15 cellular contexts compared by ENCODE assay signal in the genomic region with DNA sequence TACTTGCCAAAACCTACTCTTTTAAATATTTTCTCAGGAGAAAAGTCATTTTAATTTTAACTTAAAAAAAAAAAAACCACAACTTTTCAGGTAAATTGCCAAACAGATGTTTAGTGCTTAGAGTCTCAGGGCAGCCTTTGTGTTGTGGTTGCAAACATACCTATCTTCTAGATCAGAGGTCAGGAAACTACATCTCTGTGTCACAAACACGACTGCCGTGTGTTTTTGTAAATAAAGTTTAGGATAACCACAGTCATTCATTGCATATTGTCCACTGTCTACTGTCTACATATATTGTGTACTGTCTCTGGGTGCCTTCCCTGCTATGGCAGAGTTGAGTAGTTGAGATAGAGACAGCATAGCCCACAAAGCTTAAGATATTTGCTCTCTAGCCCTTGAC. TPM values are rescaled to one million over a fixed set of nuclear protein-coding genes. Genes with fewer than 3 reads are reported as not detected.
DNase-seq lines count a peak whose midpoint lies in the region; ATAC-seq and TF ChIP-seq lines count a peak whose summit lies in the region.
"Had no signal": no experiment of that assay in that cellular context is flagged by ENCODE, and none has a peak within 500 bp of the region (broad histone marks: within the 10 kb centered on the region; RNA-seq: fewer than 3 reads in every experiment).

No MANE protein-coding gene starts in this region.

- DNase-seq in CD4-positive, alpha-beta memory T cell = peak; percentile 64 to 78 (median 67)
- DNase-seq in GM23248 (peak; percentile 38), T-helper 9 cell (peak; percentile 4), fibroblast of mammary gland (ENCODE audit: low read depth) (peak; percentile 75), NAMALWA (ENCODE audit: low spot score) (no peak), glomerular visceral epithelial cell (ENCODE audit: extremely low spot score) (no peak), glutamatergic neuron (no peak)
- DNase-seq: anterior cingulate cortex; dermis blood vessel endothelial cell; NCI-H2107; stimulated activated naive B cell treated with anti-CD40 and anti-IgM and Interleukin-4, amounts not matched to agents 10 μg/mL and 1 μg/mL and 100 μg/mL, for 72 hours had no signal

- no peaks in the 10 kb centered on the region for H3K36me3 ChIP-seq in CD4-positive, alpha-beta memory T cell (ENCODE audit: insufficient read depth, low read length)
- no peaks in the 10 kb centered on the region for H3K36me3 ChIP-seq in GM23248 (ENCODE audit: low read depth)
- H3K36me3 ChIP-seq: neutrophil had no signal

- H2AFZ ChIP-seq in GM23248 = peak overlapping the region; percentile 79

- peaks cover 39 to 62% (median 49%) of the 10 kb centered on the region in 4 donors for H3K4me1 Mint-ChIP-seq in CD4-positive, alpha-beta memory T cell
- no peaks in the 10 kb centered on the region for H3K4me1 Mint-ChIP-seq in glutamatergic neuron (ENCODE audit: low read depth, unreplicated experiment)

- H3K4me1 ChIP-seq in CD4-positive, alpha-beta memory T cell (ENCODE audit: insufficient read depth, low read length) = peaks cover 43% of the 10 kb centered on the region
- peaks cover 29% of the 10 kb centered on the region for H3K4me1 ChIP-seq in GM23248 (ENCODE audit: insufficient read depth)

- no peaks in the 10 kb centered on the region for H3K79me2 ChIP-seq in GM23248 (ENCODE audit: insufficient read depth)

- intact Hi-C loops in CD4-positive, alpha-beta memory T cell (cut with micrococcal nuclease) = loop anchor here (5.0 to 10.0 kb wide), 3 partner anchors 35 to 107 kb away; no protein-coding TSS in a partner anchor

- peak overlapping the region; percentile 86; the same call in 1 of the 2 replicates for H3K9ac ChIP-seq in GM23248

- H3K4me3 Mint-ChIP-seq in CD4-positive, alpha-beta memory T cell = peak overlapping the region in 6 of 8 donors; percentile 62 to 88 (median 79)
- no peak overlapping the region for H3K4me3 Mint-ChIP-seq in glutamatergic neuron (ENCODE audit: unreplicated experiment)
- H3K4me3 Mint-ChIP-seq: stimulated activated naive B cell treated with anti-CD40 and anti-IgM and Interleukin-4, amounts not matched to agents 10 μg/mL and 1 μg/mL and 100 μg/mL, for 72 hours; type B pancreatic cell had no signal

- no peaks in the 10 kb centered on the region for H4K20me1 ChIP-seq in GM23248 (ENCODE audit: insufficient read depth)

- no peaks in the 10 kb centered on the region for H3K9me2 ChIP-seq in GM23248 (ENCODE audit: insufficient read depth)

- no peak overlapping the region for H3K27ac ChIP-seq in CD4-positive, alpha-beta memory T cell (ENCODE audit: low read depth, low read length)
- peak overlapping the region; percentile 95 for H3K27ac ChIP-seq in GM23248
- H3K27ac ChIP-seq: neutrophil had no signal

- peak overlapping the region; percentile 26 to 88 (median 71) for H3K27ac Mint-ChIP-seq in CD4-positive, alpha-beta memory T cell
- H3K27ac Mint-ChIP-seq in glutamatergic neuron (ENCODE audit: unreplicated experiment) = no peak overlapping the region
- H3K27ac Mint-ChIP-seq: stimulated activated naive B cell treated with anti-CD40 and anti-IgM and Interleukin-4, amounts not matched to agents 10 μg/mL and 1 μg/mL and 100 μg/mL, for 72 hours; type B pancreatic cell had no signal

- WGBS in GM23248 (ENCODE audit: low coverage in 1 of 2, low lambda C conversion rate in 2 of 2, missing lambda C conversion rate in 2 of 2), 2 experiments = 44 to 45% methylated on average over 2 of the region's 2 CpGs

- H3K27me3 Mint-ChIP-seq in CD4-positive, alpha-beta memory T cell = peaks cover 0 to 2% of the 10 kb centered on the region in 2 donors
- H3K27me3 Mint-ChIP-seq in glutamatergic neuron (ENCODE audit: unreplicated experiment) = no peaks in the 10 kb centered on the region
- H3K27me3 Mint-ChIP-seq: type B pancreatic cell had no signal

- H3K9me3 ChIP-seq in CD4-positive, alpha-beta memory T cell (ENCODE audit: control insufficient read depth in 1 of 2, low read length in 2 of 2) = no peaks in the 10 kb centered on the region
- H3K9me3 ChIP-seq in GM23248 (ENCODE audit: low read depth) = no peaks in the 10 kb centered on the region
- H3K9me3 ChIP-seq: neutrophil had no signal

- POLR2A ChIA-PET in CD4-positive, alpha-beta memory T cell (lab: Charles Lee; ENCODE audit: partially characterized antibody) = interaction anchor here (0.9 to 2.9 kb wide), 4 partner anchors 47 to 213 kb away, joined by 3 to 13 read pairs (median 4); a partner anchor contains a TSS

- no peak overlapping the region for H3K4me3 ChIP-seq in CD4-positive, alpha-beta memory T cell (ENCODE audit: low read length in 2 of 2)
- H3K4me3 ChIP-seq in GM23248 (no peak overlapping the region), fibroblast of mammary gland (ENCODE audit: control insufficient read depth, low read depth, low read length) (no peak overlapping the region)
- H3K4me3 ChIP-seq: lung had no signal

- peaks cover 0 to 4% of the 10 kb centered on the region in 2 donors for H3K36me3 Mint-ChIP-seq in CD4-positive, alpha-beta memory T cell
- H3K36me3 Mint-ChIP-seq in glutamatergic neuron (ENCODE audit: unreplicated experiment) = no peaks in the 10 kb centered on the region
- H3K36me3 Mint-ChIP-seq: type B pancreatic cell had no signal

- in situ Hi-C loops in GM23248 (cut with MboI) = no loop called here

- no peak for ATAC-seq in HG02642 (IDR thresholded peaks at IDR 0.05; ENCODE audit: poor library complexity, unreplicated experiment)
- ATAC-seq: stimulated activated naive B cell treated with anti-CD40 and anti-IgM and Interleukin-4, amounts not matched to agents 10 μg/mL and 1 μg/mL and 100 μg/mL, for 72 hours had no signal

- CTCF ChIA-PET in CD4-positive, alpha-beta memory T cell (lab: Charles Lee; ENCODE audit: partially characterized antibody) = no interaction called here

- H3K9me3 Mint-ChIP-seq in CD4-positive, alpha-beta memory T cell = peaks cover 0 to 2% (median 0%) of the 10 kb centered on the region in 8 donors
- no peaks in the 10 kb centered on the region for H3K9me3 Mint-ChIP-seq in glutamatergic neuron (ENCODE audit: unreplicated experiment)
- H3K9me3 Mint-ChIP-seq: type B pancreatic cell had no signal

- H3F3A ChIP-seq in GM23248 (ENCODE audit: insufficient read depth) = peaks cover 43% of the 10 kb centered on the region

- H3K4me2 ChIP-seq in GM23248 (ENCODE audit: unreplicated experiment) = peak overlapping the region; percentile 97

- no peak for TF ChIP-seq CTCF in fibroblast of mammary gland (conservative IDR thresholded peaks at IDR 0.05; ENCODE audit: control insufficient read depth, insufficient read depth, low read depth, low read length)
- TF ChIP-seq CTCF in glutamatergic neuron (IDR thresholded peaks at IDR 0.05; ENCODE audit: partially characterized antibody, unreplicated experiment) = no peak

- H3K27me3 ChIP-seq in CD4-positive, alpha-beta memory T cell (ENCODE audit: insufficient read depth, low read length) = no peaks in the 10 kb centered on the region
- H3K27me3 ChIP-seq in GM23248 (replicated peaks; ENCODE audit: insufficient read depth) = no peaks in the 10 kb centered on the region

RNA-seq across cellular contexts. Expression of a gene that starts 48.9 kb away (rescaled TPM):
- total RNA-seq in CD4-positive, alpha-beta memory T cell = 100 to 1,000 TPM; 167 to 170 TPM
- polyA plus RNA-seq in CD4-positive, alpha-beta memory T cell = 10 to 100 TPM; 30.8 to 79.3 TPM
- total RNA-seq in GM23248 (2014; rRNA removed; shearing (Covaris generic)) = 20.3 and 25.4 TPM in 2 replicates
- polyA plus RNA-seq in GM23248 (2016; fragmentation: Nextera tagmentation; extraction: Ambion mirVana) = 7.4 and 8.2 TPM in 2 replicates
- total RNA-seq in glutamatergic neuron (ENCODE audit: unreplicated experiment) = 70.9 TPM

Comparison
In these comparisons a context has a peak if more than half of its experiments do, and no peak if none do; other contexts are left out.
1. DNase-seq: peak in CD4-positive, alpha-beta memory T cell (5 of 5), GM23248 (single experiment), T-helper 9 cell (single experiment) and fibroblast of mammary gland (single experiment); none in NAMALWA (single experiment), glomerular visceral epithelial cell (single experiment) and glutamatergic neuron (single experiment).